Comparison of ENCODE assay signal across 9 cellular contexts in genomic region chr1:234755449-234755863, GRCh38.
DNase-seq lines count a peak whose midpoint lies in the region; ATAC-seq and TF ChIP-seq lines count a peak whose summit lies in the region.
"Had no signal": no experiment of that assay in that cellular context is flagged by ENCODE, and none has a peak within 500 bp of the region (broad histone marks: within the 10 kb centered on the region; RNA-seq: fewer than 3 reads in every experiment).

No MANE protein-coding gene starts in this region.

- no peak overlapping the region for H3T11ph ChIP-seq in H9 (ENCODE audit: low read length)

- H3K79me2 ChIP-seq in H9 (ENCODE audit: insufficient read depth, low read length): no peaks in the 10 kb centered on the region

- H3K4me3 Mint-ChIP-seq in H9: no peak overlapping the region
- H3K4me3 Mint-ChIP-seq: neural crest cell had no signal

- H3K4me2 ChIP-seq in H9 (ENCODE audit: insufficient read depth, insufficient read length, low read length): no peak overlapping the region

- H3K4me1 ChIP-seq in colonic mucosa (no peaks in the 10 kb centered on the region), H9 (ENCODE audit: insufficient read depth, low read length) (peaks cover 6% of the 10 kb centered on the region; the same call in 1 of the 2 replicates)

- H3K14ac ChIP-seq in H9 (ENCODE audit: insufficient read depth, low read length): no peak overlapping the region

- H3K9me3 ChIP-seq in colonic mucosa (no peaks in the 10 kb centered on the region), H9 (ENCODE audit: control insufficient read depth, low read depth, low read length) (no peaks in the 10 kb centered on the region)

- no peak overlapping the region for H3K4ac ChIP-seq in H9 (ENCODE audit: low read depth, low read length)

- no peaks in the 10 kb centered on the region for H3K36me3 ChIP-seq in colonic mucosa

- H3K23me2 ChIP-seq in H9 (ENCODE audit: insufficient read length, low read depth, low read length, poor library complexity, severe bottlenecking): no peaks in the 10 kb centered on the region

- H2BK15ac ChIP-seq in H9 (ENCODE audit: low read depth, low read length): no peak overlapping the region

- no peak overlapping the region for H3K56ac ChIP-seq in H9 (ENCODE audit: insufficient read length, low read depth, low read length)

- H3K79me1 ChIP-seq in H9 (ENCODE audit: insufficient read depth, low read depth, low read length, poor library complexity, severe bottlenecking): no peaks in the 10 kb centered on the region

- DNase-seq in DMS 273 (lab: John Stamatoyannopoulos, UW; ENCODE audit: unreplicated experiment) (peak; percentile 92), NCI-H2171 treated with DMSO at 0.1 percent for 48 hours (lab: John Stamatoyannopoulos, UW) (peak; percentile 79), colonic mucosa (peak; percentile 80), nucleus accumbens (lab: John Stamatoyannopoulos, UW) (peak in 49 of 56 donors; percentile 25 to 91 (median 68)), NCI-H1417 treated with DMSO at 0.1 percent for 48 hours (lab: John Stamatoyannopoulos, UW) (no peak), H9 (no peak)

- H3K9ac ChIP-seq in colonic mucosa (ENCODE audit: low read depth in 2 of 2, low read length in 2 of 2): peak overlapping the region in 1 of 2 donors; percentile 19
- no peak overlapping the region for H3K9ac ChIP-seq in H9 (ENCODE audit: extremely low read depth, insufficient read length, low read length)

- no peak overlapping the region for H2AK5ac ChIP-seq in H9 (ENCODE audit: insufficient read length, low read length)

- no peak for TF ChIP-seq CTCF in colonic mucosa (IDR thresholded peaks at IDR 0.05)
- TF ChIP-seq CTCF in H9 (conservative IDR thresholded peaks at IDR 0.05): no peak

- no peak overlapping the region for H2BK12ac ChIP-seq in H9 (ENCODE audit: insufficient read length, low read depth, low read length)

- H3K9me3 Mint-ChIP-seq in H9: no peaks in the 10 kb centered on the region
- H3K9me3 Mint-ChIP-seq: neural crest cell had no signal

- H4K8ac ChIP-seq in H9 (replicated peaks; ENCODE audit: insufficient read length, low read depth, low read length): no peak overlapping the region

- H3K4me3 ChIP-seq in colonic mucosa: no peak overlapping the region

- H2BK120ac ChIP-seq in H9 (ENCODE audit: low read depth, low read length, poor library complexity, severe bottlenecking): no peak overlapping the region

- H2BK5ac ChIP-seq in H9 (ENCODE audit: insufficient read length, low read length): no peak overlapping the region

- peaks cover 2% of the 10 kb centered on the region; the same call in 1 of the 2 replicates for H3K27me3 Mint-ChIP-seq in H9 (ENCODE audit: low read depth)

- H2AFZ ChIP-seq in H9 (ENCODE audit: low read length): no peak overlapping the region

- no peak overlapping the region for H4K91ac ChIP-seq in H9 (ENCODE audit: insufficient read length, low read depth, low read length)

- H3K18ac ChIP-seq in H9 (ENCODE audit: insufficient read length, low read depth, low read length): no peak overlapping the region

- no peaks in the 10 kb centered on the region for H3K36me3 Mint-ChIP-seq in H9 (ENCODE audit: insufficient read depth in 1 of 3, low read depth in 3 of 3)

- H3K27me3 ChIP-seq in colonic mucosa: no peaks in the 10 kb centered on the region
- H3K27me3 ChIP-seq in H9 (ENCODE audit: insufficient read depth, low read length): no peaks in the 10 kb centered on the region

- WGBS in H9 (ENCODE audit: extremely low coverage, insufficient read length, low lambda C conversion rate): no CpG with 5 or more reads among the region's 8 CpGs

- ATAC-seq in GM21360 (IDR thresholded peaks at IDR 0.05; ENCODE audit: unreplicated experiment) (no peak), HG03469 (IDR thresholded peaks at IDR 0.05; ENCODE audit: unreplicated experiment) (no peak)

- no peak overlapping the region for H4K5ac ChIP-seq in H9 (ENCODE audit: insufficient read length, low read depth, low read length)

- H3K23ac ChIP-seq in H9 (ENCODE audit: insufficient read length, low read depth, low read length): no peak overlapping the region

- peaks cover 17% of the 10 kb centered on the region in 2 experiments for H3K4me1 Mint-ChIP-seq in H9

- no peaks in the 10 kb centered on the region for H4K20me1 ChIP-seq in H9 (ENCODE audit: control insufficient read depth, insufficient read depth, insufficient read length)

- intact Hi-C loops in colonic mucosa (cut with DNase I): no loop called here

- no peak overlapping the region for H2BK20ac ChIP-seq in H9 (ENCODE audit: low read depth, low read length, poor library complexity, severe bottlenecking)

- no peak overlapping the region for H3K27ac Mint-ChIP-seq in H9

- H3K27ac ChIP-seq in colonic mucosa: no peak overlapping the region
- H3K27ac ChIP-seq in H9 (ENCODE audit: insufficient read length, low read depth, low read length): no peak overlapping the region

Comparison
In these comparisons a context has a peak if more than half of its experiments do, and no peak if none do; other contexts are left out.
1. DNase-seq: peak in DMS 273 (single experiment), NCI-H2171 treated with DMSO at 0.1 percent for 48 hours (single experiment), colonic mucosa (single experiment) and nucleus accumbens (49 of 56); none in NCI-H1417 treated with DMSO at 0.1 percent for 48 hours (single experiment) and H9 (single experiment).